In genomic region chr19:40348125-40348913, GRCh38 we compare ENCODE assay signal across 1 cellular context.
TF ChIP-seq lines count a peak whose summit lies in the region.

Gene C19orf47 (minus strand): TSS chr19:40348397. CDS start chr19:40341857, 6,540 bp downstream.
Gene PLD3 (plus strand): TSS chr19:40348695. CDS start chr19:40366484, 17,789 bp downstream.

TF ChIP-seq in K562, 482 proteins besides CTCF, POLR2A, EP300 and RAD21 (continued from another document and continues in another):
- TF ChIP-seq THAP7 (CRISPR knock-in tag; IDR thresholded peaks at IDR 0.05), result no peak
- TF ChIP-seq MTA2 (IDR thresholded peaks at IDR 0.05; ENCODE audit: low read depth), result no peak
- TF ChIP-seq ASH1L (IDR thresholded peaks at IDR 0.05; ENCODE audit: borderline replicate concordance, low read depth, partially characterized antibody), result no peak
- TF ChIP-seq TAF7 (tag; IDR thresholded peaks at IDR 0.05), result no peak
- TF ChIP-seq YY1 (IDR thresholded peaks at IDR 0.05; ENCODE audit: borderline replicate concordance in 1 of 3, control insufficient read depth in 1 of 3, extremely low read depth in 1 of 3, insufficient read depth in 3 of 3, insufficient read length in 1 of 3, insufficient replicate concordance in 2 of 3, low read depth in 1 of 3, low read length in 2 of 3), result peak; percentile 55 to 93 (median 92)
- TF ChIP-seq ATF7 (IDR thresholded peaks at IDR 0.05), result peak; percentile 91
- TF ChIP-seq FOXK1 (CRISPR knock-in tag; IDR thresholded peaks at IDR 0.05; ENCODE audit: borderline replicate concordance), result no peak
- 0 out of 2 replicates have a peak, but pooled peaks have one; percentile 67 for TF ChIP-seq HDAC2 (IDR thresholded peaks at IDR 0.05)
- no peak; the same call in 1 of the 2 replicates for TF ChIP-seq STAT5A (IDR thresholded peaks at IDR 0.05; ENCODE audit: borderline replicate concordance, low read length)
- TF ChIP-seq KDM4B (IDR thresholded peaks at IDR 0.05; ENCODE audit: borderline replicate concordance in 2 of 2, low read depth in 1 of 2), result peak in 1 of 2 experiments; percentile 96; a peak in 1 of 4 replicates
- no peak for TF ChIP-seq PBX2 (CRISPR knock-in tag; IDR thresholded peaks at IDR 0.05; ENCODE audit: low read depth)
- TF ChIP-seq PBX2 (tag; conservative IDR thresholded peaks at IDR 0.05; ENCODE audit: low read depth), result no peak
- TF ChIP-seq VEZF1 (CRISPR knock-in tag; IDR thresholded peaks at IDR 0.05), result peak; percentile 95
- TF ChIP-seq MITF (IDR thresholded peaks at IDR 0.05), result peak; percentile 95
- 0 out of 2 replicates have a peak, but pooled peaks have one; percentile 70 for TF ChIP-seq REST (CRISPR knock-in tag; IDR thresholded peaks at IDR 0.05; ENCODE audit: low read depth)
- TF ChIP-seq SP1 (CRISPR knock-in tag; IDR thresholded peaks at IDR 0.05), result peak; percentile 78
- TF ChIP-seq PYGO2 (tag; IDR thresholded peaks at IDR 0.05), result no peak
- peak; percentile 34 for TF ChIP-seq PCBP1 (IDR thresholded peaks at IDR 0.05; ENCODE audit: low read depth, low read length, poor library complexity, severe bottlenecking)
- TF ChIP-seq ZNF280B (CRISPR knock-in tag; IDR thresholded peaks at IDR 0.05), result no peak
- no peak for TF ChIP-seq POLR3G (IDR thresholded peaks at IDR 0.05; ENCODE audit: extremely low read depth, insufficient read length, insufficient replicate concordance)
- 0 out of 2 replicates have a peak, but pooled peaks have one; percentile 51 for TF ChIP-seq ATF1 (CRISPR knock-in tag; IDR thresholded peaks at IDR 0.05)
- TF ChIP-seq ATF1 (tag; IDR thresholded peaks at IDR 0.05), result peak; percentile 84
- peak; percentile 81 for TF ChIP-seq GMEB1 (CRISPR knock-in tag; IDR thresholded peaks at IDR 0.05)
- TF ChIP-seq ZNF134 (CRISPR knock-in tag; conservative IDR thresholded peaks at IDR 0.05), result no peak
- no peak for TF ChIP-seq ILK (tag; IDR thresholded peaks at IDR 0.05; ENCODE audit: borderline replicate concordance, low read depth)
- TF ChIP-seq GTF2E2 (tag; IDR thresholded peaks at IDR 0.05), result no peak
- TF ChIP-seq ELK1 (CRISPR knock-in tag; IDR thresholded peaks at IDR 0.05), result no peak
- no peak for TF ChIP-seq ILF3 (IDR thresholded peaks at IDR 0.05; ENCODE audit: borderline replicate concordance)
- TF ChIP-seq RBM34 (IDR thresholded peaks at IDR 0.05; ENCODE audit: borderline replicate concordance, insufficient read depth, low read length), result no peak
- peak; percentile 100 for TF ChIP-seq RAD51 (IDR thresholded peaks at IDR 0.05; ENCODE audit: borderline replicate concordance, low read depth)
- no peak for TF ChIP-seq ZNF444 (CRISPR knock-in tag; IDR thresholded peaks at IDR 0.05)
- no peak for TF ChIP-seq HNRNPUL1 (IDR thresholded peaks at IDR 0.05; ENCODE audit: low read length)
- no peak for TF ChIP-seq SRSF9 (IDR thresholded peaks at IDR 0.05; ENCODE audit: borderline replicate concordance, low read depth, low read length)
- no peak for TF ChIP-seq CHCHD3 (CRISPR knock-in tag; IDR thresholded peaks at IDR 0.05)
- TF ChIP-seq FOXA3 (CRISPR knock-in tag; conservative IDR thresholded peaks at IDR 0.05 in 1 of 2, IDR thresholded peaks at IDR 0.05 in 1 of 2), result no peak
- no peak for TF ChIP-seq ZBTB33 (CRISPR knock-in tag; IDR thresholded peaks at IDR 0.05)
- TF ChIP-seq PTRF (tag; IDR thresholded peaks at IDR 0.05), result no peak
